Comparison of ENCODE assay signal across 21 cellular contexts in genomic region chr10:71347587-71348395, GRCh38. TPM values are rescaled to one million over a fixed set of nuclear protein-coding genes. Genes with fewer than 3 reads are reported as not detected.
DNase-seq lines count a peak whose midpoint lies in the region; ATAC-seq and TF ChIP-seq lines count a peak whose summit lies in the region.
"Had no signal": no experiment of that assay in that cellular context is flagged by ENCODE, and none has a peak within 500 bp of the region (broad histone marks: within the 10 kb centered on the region; RNA-seq: fewer than 3 reads in every experiment).

No MANE protein-coding gene starts in this region.

- intact Hi-C loops in left colon (cut with DNase I, micrococcal nuclease) (no loop called here), stomach (cut with DNase I; ENCODE audit: low total_unique reads) (no loop called here), natural killer cell (cut with micrococcal nuclease) (no loop called here)

- ATAC-seq in left colon (peak; percentile 70), natural killer cell (no peak)
- ATAC-seq: esophagus mucosa had no signal

- H3K4me1 Mint-ChIP-seq in natural killer cell = peaks cover 0 to 8% of the 10 kb centered on the region in 2 donors

- H3K9ac ChIP-seq in NT2/D1 (ENCODE audit: insufficient read length, low read depth) = peak overlapping the region; percentile 36
- H3K9ac ChIP-seq: BLaER1, parathyroid adenoma had no signal

- no peaks in the 10 kb centered on the region for H3K36me3 ChIP-seq in NT2/D1 (ENCODE audit: insufficient read depth, insufficient read length, low read length)
- peaks cover 0 to 18% (median 15%) of the 10 kb centered on the region in 4 donors for H3K36me3 ChIP-seq in stomach
- H3K36me3 ChIP-seq: MG63 had no signal

- TF ChIP-seq POLR2A in stomach (IDR thresholded peaks at IDR 0.05) = no peak

- 66 to 74% (median 69%) methylated on average over 13 to 14 of the region's 14 CpGs for WGBS in stomach, 5 donors

- TF ChIP-seq CTCF in stomach (IDR thresholded peaks at IDR 0.05) (no peak), natural killer cell (IDR thresholded peaks at IDR 0.05) (no peak)

- H3K4me3 Mint-ChIP-seq in natural killer cell = no peak overlapping the region

- no peaks in the 10 kb centered on the region for H3K9me3 ChIP-seq in NT2/D1 (ENCODE audit: insufficient read depth, low read length)
- H3K9me3 ChIP-seq in stomach = no peaks in the 10 kb centered on the region
- H3K9me3 ChIP-seq: BLaER1, left ventricle myocardium inferior, MG63 had no signal

- H3K27me3 ChIP-seq in NT2/D1 (ENCODE audit: insufficient read depth, insufficient read length) (no peaks in the 10 kb centered on the region), stomach (no peaks in the 10 kb centered on the region)
- H3K27me3 ChIP-seq: BLaER1, MG63 had no signal

- H3K36me3 Mint-ChIP-seq in natural killer cell = no peaks in the 10 kb centered on the region

- H3K4me3 ChIP-seq in NT2/D1 (ENCODE audit: insufficient read length, low read depth) (no peak overlapping the region), stomach (no peak overlapping the region)
- H3K4me3 ChIP-seq: BLaER1, left ventricle myocardium inferior, MG63, skin epidermis had no signal

- H3K27ac ChIP-seq in stomach = peak overlapping the region in 3 of 5 donors; percentile 13 to 69 (median 37)
- H3K27ac ChIP-seq: BLaER1, left ventricle myocardium inferior, parathyroid adenoma, skin epidermis had no signal

- peak in 2 of 3 experiments; percentile 53 to 70 for DNase-seq in NCI-H1417 (lab: John Stamatoyannopoulos, UW)
- no peak for DNase-seq in NCI-H1417 treated with DMSO at 0.1 percent for 48 hours (lab: John Stamatoyannopoulos, UW)
- DNase-seq in NT2/D1 (ENCODE audit: low read depth, low spot score) = no peak
- DNase-seq in left colon = peak; percentile 60 to 64
- peak; percentile 61 for DNase-seq in stomach
- no peak for DNase-seq in Ammon's horn (ENCODE audit: low spot score)
- no peak for DNase-seq in foreskin melanocyte
- no peak for DNase-seq in natural killer cell
- DNase-seq: 8988T; activated CD4-positive, alpha-beta T cell treated with anti-CD3 and anti-CD28 coated beads for 4 hours; activated effector memory CD4-positive, alpha-beta T cell treated with Interleukin-2 at 50 U/mL for 16 hours; left ventricle myocardium inferior; MG63; NCI-H2029; NCI-H774; stimulated activated CD4-positive, alpha-beta T cell treated with anti-CD3 and anti-CD28 coated beads, Interleukin-4, amount 100 ng/mL, for 24 hours; T1000 had no signal

- H3K4me1 ChIP-seq in NT2/D1 (ENCODE audit: insufficient read depth, insufficient read length) (peaks cover 20% of the 10 kb centered on the region), stomach (peaks cover 28 to 69% (median 34%) of the 10 kb centered on the region in 4 donors)
- H3K4me1 ChIP-seq: left ventricle myocardium inferior, parathyroid adenoma had no signal

- H3K9me3 Mint-ChIP-seq in natural killer cell = no peaks in the 10 kb centered on the region

- no peak for TF ChIP-seq EP300 in stomach (IDR thresholded peaks at IDR 0.05)

- H3K27ac Mint-ChIP-seq in natural killer cell = no peak overlapping the region

- no peaks in the 10 kb centered on the region for H3K27me3 Mint-ChIP-seq in natural killer cell (ENCODE audit: low read depth in 2 of 2)

RNA-seq across cellular contexts. Expression of gene SLC29A3, which starts 28.7 kb away (rescaled TPM):
- 1 to 10 TPM; 4.1 to 6.7 TPM for total RNA-seq in left colon
- 10 to 100 TPM in 1 of 5 donors, 1 to 10 TPM in 2, not detected in 2; 2.8 to 23.7 (median 6.4) TPM for total RNA-seq in stomach
- 1 to 10 TPM; 2.9 to 4.8 (median 3.7) TPM for polyA plus RNA-seq in stomach
- total RNA-seq in natural killer cell = 1 to 10 TPM; 4.0 to 6.6 (median 5.3) TPM

RNA-seq across cellular contexts. Expression of gene CDH23, which starts 48.9 kb away (rescaled TPM):
- total RNA-seq in left colon (1 to 10 TPM; 2.2 to 2.5 TPM), stomach (1 to 10 TPM; 1.7 to 8.2 (median 4.0) TPM), natural killer cell (1 to 10 TPM; 1.2 to 6.0 (median 4.3) TPM)
- polyA plus RNA-seq in stomach = under 1 TPM; 0.31 to 0.53 (median 0.37) TPM

Comparison
In these comparisons a context has a peak if more than half of its experiments do, and no peak if none do; other contexts are left out.
1. DNase-seq: peak in NCI-H1417 (2 of 3), left colon (2 of 2) and stomach (single experiment); none in NCI-H1417 treated with DMSO at 0.1 percent for 48 hours (single experiment), NT2/D1 (single experiment), Ammon's horn (single experiment), foreskin melanocyte (single experiment) and natural killer cell (single experiment).